ENCODE assay signal across 8 cellular contexts in the genomic region with DNA sequence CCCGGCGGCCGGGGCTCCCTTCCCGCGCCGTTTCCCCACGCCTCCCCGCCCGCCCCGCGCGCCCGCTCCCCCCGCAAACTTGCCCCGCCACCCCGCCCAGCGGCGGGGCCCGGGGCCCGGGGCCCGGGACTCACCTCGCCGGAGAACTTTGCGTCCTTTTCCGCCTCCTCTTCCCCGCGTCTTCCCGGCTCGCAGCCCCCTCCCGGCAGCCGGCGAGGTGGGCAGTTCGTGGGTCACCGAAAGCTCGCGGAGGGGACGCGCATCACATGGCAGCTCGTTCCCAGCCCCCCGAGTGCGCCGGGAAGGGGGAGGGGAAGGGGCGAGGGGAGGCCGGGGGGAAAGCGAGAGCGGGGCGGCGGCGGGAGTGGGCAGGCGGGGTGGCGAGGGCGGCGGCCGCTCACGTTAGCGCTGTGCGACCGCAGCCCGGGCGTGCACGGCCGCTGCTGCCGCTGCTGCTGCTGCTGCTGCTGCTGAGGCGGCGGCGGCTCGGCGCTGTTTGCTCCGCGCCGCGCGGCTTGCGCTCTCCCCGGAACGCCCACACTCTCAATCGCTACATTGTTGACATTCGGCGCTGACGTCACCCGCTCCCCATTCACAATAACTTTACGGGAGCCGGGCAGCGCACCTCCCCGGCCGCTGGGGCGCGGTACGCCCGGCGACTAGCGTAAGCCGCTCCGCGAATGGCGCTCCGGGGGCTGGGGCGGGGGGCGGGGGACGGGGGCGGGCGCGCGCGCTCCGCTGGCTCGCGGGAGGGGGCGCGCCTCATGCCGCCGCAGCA.
DNase-seq lines count a peak whose midpoint lies in the region; ATAC-seq lines count a peak whose summit lies in the region.

A gene (minus strand): TSS at position 498 of the 778 bp plus-strand sequence. CDS start 287,999 bp downstream, outside the sequence.

- H3K4me1 ChIP-seq in effector memory CD4-positive, alpha-beta T cell (ENCODE audit: control insufficient read depth, insufficient read depth, low read length, poor library complexity, severe bottlenecking) = peaks cover 13% of the 10 kb centered on the region

- peak; percentile 62 for ATAC-seq in GM19324 (IDR thresholded peaks at IDR 0.05; ENCODE audit: low FRiP score, unreplicated experiment)
- ATAC-seq in HG03457 (IDR thresholded peaks at IDR 0.05; ENCODE audit: unreplicated experiment) = peak; percentile 64

- no peaks in the 10 kb centered on the region for H3K9me3 ChIP-seq in effector memory CD4-positive, alpha-beta T cell (ENCODE audit: control insufficient read depth, low read length)

- no peaks in the 10 kb centered on the region for H3K27me3 ChIP-seq in effector memory CD4-positive, alpha-beta T cell (replicated peaks; ENCODE audit: control insufficient read depth, insufficient read depth, low read length, poor library complexity, severe bottlenecking)

- H3K4me3 ChIP-seq in effector memory CD4-positive, alpha-beta T cell (ENCODE audit: insufficient read depth, low read depth, low read length, poor library complexity, severe bottlenecking) = peak within 1 kb of the TSS; percentile 74

- peak within 1 kb of the TSS; percentile 86 for H3K27ac ChIP-seq in effector memory CD4-positive, alpha-beta T cell (ENCODE audit: insufficient read depth, low read length, poor library complexity, severe bottlenecking)

- DNase-seq in AG08396 (ENCODE audit: low spot score) = peak; percentile 89
- peak; percentile 96 for DNase-seq in NCI-H69 (lab: John Stamatoyannopoulos, UW)
- DNase-seq in activated CD8-positive, alpha-beta memory T cell treated with anti-CD3 and anti-CD28 coated beads for 1 hour (ENCODE audit: extremely low read depth in 1 of 2, low read depth in 1 of 2) = peak; percentile 89 to 98
- peak; percentile 83 to 89 (median 88) for DNase-seq in effector memory CD4-positive, alpha-beta T cell
- peak; percentile 94 for DNase-seq in medulla oblongata (ENCODE audit: extremely low spot score)
- peak; percentile 81 to 96 (median 93) for DNase-seq in stimulated activated CD4-positive, alpha-beta T cell treated with anti-CD3 and anti-CD28 coated beads, TNF-alpha, amount 100 ng/mL, for 4 hours (ENCODE audit: low read depth in 3 of 3)

- no peaks in the 10 kb centered on the region for H3K36me3 ChIP-seq in effector memory CD4-positive, alpha-beta T cell (ENCODE audit: control insufficient read depth, insufficient read depth, low read length)

Comparison
In these comparisons a context has a peak if more than half of its experiments do, and no peak if none do; other contexts are left out.
1. Peak in every context shown above with its lines: DNase-seq, ATAC-seq, H3K4me3 ChIP-seq and H3K27ac ChIP-seq.